8 cellular contexts compared by ENCODE assay signal in genomic region chr9:131530930-131531832, GRCh38.
A peak's percentile ranks its signal among the peaks of the same experiment; 100 is the strongest.
DNase-seq lines count a peak whose midpoint lies in the region; ATAC-seq lines count a peak whose summit lies in the region.

Gene UCK1 (minus strand): TSS chr9:131531263. CDS start chr9:131531174, 89 bp downstream.

- DNase-seq in ACHN, result peak; percentile 67
- peak; percentile 71 for DNase-seq in NCI-H226
- peak; percentile 57 for DNase-seq in activated CD4-positive, CD25-positive, alpha-beta regulatory T cell treated with anti-CD3 and anti-CD28 coated beads, Interleukin-2, amount 50 U/mL, for 16 hours (ENCODE audit: low read depth, low spot score)
- DNase-seq in central memory CD4-positive, alpha-beta T cell, result peak; percentile 65
- DNase-seq in iris pigment epithelial cell (ENCODE audit: low read depth), result peak; percentile 72
- DNase-seq in stimulated activated CD4-positive, alpha-beta T cell treated with anti-CD3 and anti-CD28 coated beads, Interleukin-12 subunit alpha, Interleukin-12 subunit beta, amount 100 ng/mL, for 24 hours (ENCODE audit: low read depth in 2 of 2), result peak; percentile 52 to 61

- ATAC-seq in GM18867 (IDR thresholded peaks at IDR 0.05; ENCODE audit: unreplicated experiment) (peak; percentile 83), HG03108 (IDR thresholded peaks at IDR 0.05; ENCODE audit: unreplicated experiment) (peak; percentile 69)

- in situ Hi-C loops in ACHN (cut with HindIII; ENCODE audit: low pct_ligation_motif_present, low pct_unique_long_range_greater_than_20kb, low sequenced_read_pairs), result no loop called here

Comparison
In these comparisons a context has a peak if more than half of its experiments do, and no peak if none do; other contexts are left out.
1. Peak in every context shown above with its lines: DNase-seq and ATAC-seq.